ENCODE assay signal across 10 cellular contexts in genomic region chrX:139691843-139692505, GRCh38. TPM values are rescaled to one million over a fixed set of nuclear protein-coding genes. Genes with fewer than 3 reads are reported as not detected.
A peak's percentile ranks its signal among the peaks of the same experiment; 100 is the strongest.
DNase-seq lines count a peak whose midpoint lies in the region; ATAC-seq and TF ChIP-seq lines count a peak whose summit lies in the region.
"Had no signal": no experiment of that assay in that cellular context is flagged by ENCODE, and none has a peak within 500 bp of the region (broad histone marks: within the 10 kb centered on the region; RNA-seq: fewer than 3 reads in every experiment).

No MANE protein-coding gene starts in this region.

- no peaks in the 10 kb centered on the region for H3F3A ChIP-seq in GM23338 (replicated peaks; ENCODE audit: low read depth)

- H3K4me1 ChIP-seq in ACC112 (ENCODE audit: control insufficient read depth, insufficient read depth, low read length, unreplicated experiment) (no peaks in the 10 kb centered on the region), GM23338 (ENCODE audit: insufficient read depth) (peaks cover 4% of the 10 kb centered on the region; the same call in 1 of the 2 replicates), ectodermal cell (ENCODE audit: control insufficient read depth, insufficient read depth, low read length) (no peaks in the 10 kb centered on the region), SJCRH30 (no peaks in the 10 kb centered on the region)

- ATAC-seq in GM23338 (peak; percentile 79), HG02884 (IDR thresholded peaks at IDR 0.05; ENCODE audit: unreplicated experiment) (no peak)

- H3K9me2 ChIP-seq in GM23338 (ENCODE audit: insufficient read depth): no peaks in the 10 kb centered on the region

- H3K4me1 Mint-ChIP-seq in GM23338 (peaks cover 11% of the 10 kb centered on the region; the same call in 2 of the 3 replicates), mesothelial cell of epicardium (peaks cover 3% of the 10 kb centered on the region)

- H3K27me3 ChIP-seq in ACC112 (ENCODE audit: insufficient read depth, low read length): peaks cover 6% of the 10 kb centered on the region; the same call in 1 of the 2 replicates
- H3K27me3 ChIP-seq in GM23338 (ENCODE audit: insufficient read depth): peaks cover 27% of the 10 kb centered on the region
- peaks cover 39% of the 10 kb centered on the region for H3K27me3 ChIP-seq in ectodermal cell (ENCODE audit: control insufficient read depth, insufficient read depth, low read length, poor library complexity, severe bottlenecking)
- H3K27me3 ChIP-seq in SJCRH30: no peaks in the 10 kb centered on the region

- no peaks in the 10 kb centered on the region for H3K36me3 Mint-ChIP-seq in GM23338 (ENCODE audit: low read depth)
- H3K36me3 Mint-ChIP-seq in mesothelial cell of epicardium: no peaks in the 10 kb centered on the region

- no peaks in the 10 kb centered on the region for H3K9me3 ChIP-seq in ectodermal cell (ENCODE audit: control insufficient read depth, low read length)
- no peaks in the 10 kb centered on the region for H3K9me3 ChIP-seq in SJCRH30 (replicated peaks)

- H3K9me3 Mint-ChIP-seq in GM23338: no peaks in the 10 kb centered on the region
- peaks cover 6% of the 10 kb centered on the region for H3K9me3 Mint-ChIP-seq in mesothelial cell of epicardium

- H3K27me3 Mint-ChIP-seq in GM23338 (ENCODE audit: insufficient read depth, low read depth, poor library complexity) (peaks cover 6% of the 10 kb centered on the region), mesothelial cell of epicardium (ENCODE audit: low read depth) (peaks cover 49% of the 10 kb centered on the region)

- no peak overlapping the region for H3K27ac Mint-ChIP-seq in GM23338
- H3K27ac Mint-ChIP-seq in mesothelial cell of epicardium: no peak overlapping the region

- peak overlapping the region; percentile 81 for H3K4me2 ChIP-seq in GM23338

- DNase-seq in GM23338 (ENCODE audit: low spot score): peak; percentile 45
- DNase-seq in mesothelial cell of epicardium (ENCODE audit: low spot score in 2 of 2, unreplicated experiment in 2 of 2): no peak
- no peak for DNase-seq in NCI-H1930 (lab: John Stamatoyannopoulos, UW)
- no peak for DNase-seq in SJCRH30
- DNase-seq in GDM1 (lab: John Stamatoyannopoulos, UW): no peak
- DNase-seq: T-helper 9 cell had no signal

- H3K27ac ChIP-seq in ACC112 (ENCODE audit: low read depth, low read length) (no peak overlapping the region), GM23338 (ENCODE audit: low read depth) (no peak overlapping the region), ectodermal cell (ENCODE audit: insufficient read depth, low read depth, low read length, poor library complexity, severe bottlenecking) (no peak overlapping the region), SJCRH30 (no peak overlapping the region)

- TF ChIP-seq CTCF in GM23338 (conservative IDR thresholded peaks at IDR 0.05; ENCODE audit: low read depth in 2 of 2) (no peak), mesothelial cell of epicardium (IDR thresholded peaks at IDR 0.05; ENCODE audit: unreplicated experiment) (no peak)

- H3K4me3 ChIP-seq in ACC112 (ENCODE audit: low read depth, low read length) (peak overlapping the region; percentile 75), GM23338 (peak overlapping the region; percentile 55), ectodermal cell (ENCODE audit: insufficient read depth, low read depth, low read length) (peak overlapping the region; percentile 33), SJCRH30 (no peak overlapping the region)

- H3K4me3 Mint-ChIP-seq in GM23338 (peak overlapping the region; percentile 77), mesothelial cell of epicardium (peak overlapping the region; percentile 66)

- H4K20me1 ChIP-seq in GM23338 (replicated peaks; ENCODE audit: insufficient read depth): no peaks in the 10 kb centered on the region

- 1% methylated on average over 52 of the region's 52 CpGs for WGBS in ectodermal cell, 2 experiments

- no peak overlapping the region for H2AFZ ChIP-seq in ACC112 (ENCODE audit: low read length, unreplicated experiment)
- peak overlapping the region; percentile 66; the same call in 1 of the 2 replicates for H2AFZ ChIP-seq in GM23338

- H3K36me3 ChIP-seq in ACC112 (ENCODE audit: insufficient read depth, low read length) (no peaks in the 10 kb centered on the region), GM23338 (ENCODE audit: insufficient read depth) (no peaks in the 10 kb centered on the region), ectodermal cell (ENCODE audit: control insufficient read depth, insufficient read depth, low read length) (no peaks in the 10 kb centered on the region), SJCRH30 (no peaks in the 10 kb centered on the region)

- H3K79me2 ChIP-seq in ACC112 (ENCODE audit: control insufficient read depth, insufficient read depth, low read length, unreplicated experiment): no peaks in the 10 kb centered on the region
- no peaks in the 10 kb centered on the region for H3K79me2 ChIP-seq in GM23338 (replicated peaks; ENCODE audit: insufficient read depth)

TF ChIP-seq in GM23338, 12 proteins besides CTCF, POLR2A, EP300 and RAD21 (continues in another document):
- TF ChIP-seq POLR2AphosphoS5 (IDR thresholded peaks at IDR 0.05; ENCODE audit: low read depth): no peak
- no peak for TF ChIP-seq NANOG (IDR thresholded peaks at IDR 0.05; ENCODE audit: borderline replicate concordance)
- TF ChIP-seq STAT1 (IDR thresholded peaks at IDR 0.05; ENCODE audit: unreplicated experiment): no peak
- no peak for TF ChIP-seq ZNF114 (CRISPR knock-in tag; IDR thresholded peaks at IDR 0.05)
- TF ChIP-seq JUNB (IDR thresholded peaks at IDR 0.05; ENCODE audit: unreplicated experiment): no peak
- no peak for TF ChIP-seq EZH2 (IDR thresholded peaks at IDR 0.05; ENCODE audit: low read depth, unreplicated experiment)
- TF ChIP-seq ETS1 (IDR thresholded peaks at IDR 0.05): no peak
- no peak for TF ChIP-seq EZH2phosphoT487 (IDR thresholded peaks at IDR 0.05; ENCODE audit: unreplicated experiment)

RNA-seq across cellular contexts. Expression of gene MCF2, which starts 16.0 kb away (rescaled TPM):
- 0.39 and 1.1 TPM in 2 replicates for total RNA-seq in GM23338 (2014; rRNA removed; shearing (Covaris generic))
- 0.78 and 1.4 TPM in 2 replicates for polyA plus RNA-seq in GM23338 (2016; fragmentation: Nextera tagmentation; extraction: Ambion mirVana)
- polyA plus RNA-seq in ectodermal cell (2013, experiment 1 of 4): 0.20 TPM
- 0.07 TPM for polyA plus RNA-seq in ectodermal cell (2013, experiment 2 of 4)
- 0.11 TPM for polyA plus RNA-seq in ectodermal cell (2013, experiment 3 of 4)
- 0.16 TPM for polyA plus RNA-seq in ectodermal cell (2013, experiment 4 of 4)
- total RNA-seq in mesothelial cell of epicardium: 0.11 to 0.16 TPM in 2 of 3 replicates, not detected in the other
- 0.16 and 0.20 TPM in 2 replicates for total RNA-seq in SJCRH30 (2014; rRNA removed; shearing (Covaris generic))
- total RNA-seq: esophagus mucosa had no signal
